ENCODE assay signal across 15 cellular contexts in the genomic region with DNA sequence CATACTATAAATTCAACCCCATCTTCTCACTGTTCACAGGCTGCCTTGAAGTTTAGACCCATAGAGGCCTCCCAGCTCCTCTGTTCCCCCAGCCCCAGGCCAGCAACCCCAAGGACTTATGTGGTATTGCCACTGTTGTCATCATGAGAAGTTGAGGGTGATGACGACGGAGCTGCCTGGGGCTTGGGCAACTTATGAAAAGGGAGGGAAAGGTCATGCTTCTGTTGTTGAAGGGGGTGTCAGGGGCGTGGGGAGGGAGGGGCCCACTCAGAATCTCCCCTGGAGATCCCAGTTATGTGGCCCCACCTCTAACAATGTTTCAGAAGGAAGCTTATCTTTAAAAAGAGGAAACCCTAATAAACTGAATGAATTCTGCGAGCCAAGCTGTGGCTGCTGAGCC.
A peak's percentile ranks its signal among the peaks of the same experiment; 100 is the strongest.
DNase-seq lines count a peak whose midpoint lies in the region; TF ChIP-seq lines count a peak whose summit lies in the region.
"Had no signal": no experiment of that assay in that cellular context is flagged by ENCODE, and none has a peak within 500 bp of the region (broad histone marks: within the 10 kb centered on the region; RNA-seq: fewer than 3 reads in every experiment).

No MANE protein-coding gene starts in this region.

- POLR2A ChIA-PET in RWPE1 (lab: Yijun Ruan, JAX; ENCODE audit: low non-redundant PET): no interaction called here

- no peaks in the 10 kb centered on the region for H3K27me3 Mint-ChIP-seq in dendritic cell treated with granulocyte-macrophage colony-stimulating factor and Interleukin-4, amounts not matched to agents 40 ng/mL and 50 ng/mL, for 4 days
- H3K27me3 Mint-ChIP-seq: CD4-positive, alpha-beta T cell had no signal

- peak; percentile 6 for DNase-seq in SIG-M5 treated with dmso at 0.1 percent for 504 hours (lab: John Stamatoyannopoulos, UW; ENCODE audit: unreplicated experiment)
- no peak for DNase-seq in SIG-M5 (lab: John Stamatoyannopoulos, UW)
- DNase-seq in RWPE1 (ENCODE audit: low spot score): no peak
- DNase-seq in NCI-H446 (lab: John Stamatoyannopoulos, UW): no peak
- DNase-seq in activated naive CD4-positive, alpha-beta T cell (lab: John Stamatoyannopoulos, UW): no peak
- DNase-seq in retina: no peak
- DNase-seq: 8988T; AML-193; Calu3; CD4-positive, alpha-beta T cell; DMS 273 treated with DMSO at 0.1 percent for 48 hours; H7 had no signal

- peak overlapping the region; percentile 12; the same call in 1 of the 2 replicates for H3K27ac ChIP-seq in RWPE1
- H3K27ac ChIP-seq: BLaER1 had no signal

- intact Hi-C loops in dendritic cell treated with granulocyte-macrophage colony-stimulating factor and Interleukin-4, amounts not matched to agents 40 ng/mL and 50 ng/mL, for 4 days (cut with micrococcal nuclease): no loop called here

- CTCF ChIA-PET in RWPE1 (lab: Yijun Ruan, JAX): no interaction called here

- H3K4me1 Mint-ChIP-seq in dendritic cell treated with granulocyte-macrophage colony-stimulating factor and Interleukin-4, amounts not matched to agents 40 ng/mL and 50 ng/mL, for 4 days (ENCODE audit: low read depth): peaks cover 76% of the 10 kb centered on the region

- H3K27ac Mint-ChIP-seq in dendritic cell treated with granulocyte-macrophage colony-stimulating factor and Interleukin-4, amounts not matched to agents 40 ng/mL and 50 ng/mL, for 4 days: peak overlapping the region; percentile 7
- H3K27ac Mint-ChIP-seq: CD4-positive, alpha-beta T cell; GM23338 had no signal

- H3K9me3 Mint-ChIP-seq in dendritic cell treated with granulocyte-macrophage colony-stimulating factor and Interleukin-4, amounts not matched to agents 40 ng/mL and 50 ng/mL, for 4 days: no peaks in the 10 kb centered on the region
- H3K9me3 Mint-ChIP-seq: CD4-positive, alpha-beta T cell; GM23338 had no signal

- no peaks in the 10 kb centered on the region for H3K36me3 Mint-ChIP-seq in dendritic cell treated with granulocyte-macrophage colony-stimulating factor and Interleukin-4, amounts not matched to agents 40 ng/mL and 50 ng/mL, for 4 days (ENCODE audit: low read depth)

- no peak overlapping the region for H3K4me3 Mint-ChIP-seq in dendritic cell treated with granulocyte-macrophage colony-stimulating factor and Interleukin-4, amounts not matched to agents 40 ng/mL and 50 ng/mL, for 4 days
- H3K4me3 Mint-ChIP-seq: CD4-positive, alpha-beta T cell; GM23338 had no signal

- no peak for TF ChIP-seq CTCF in RWPE1 (conservative IDR thresholded peaks at IDR 0.05; ENCODE audit: low read depth)
